ENCODE assay signal across 7 cellular contexts in genomic region chr19:39362682-39363657, GRCh38. TPM values are rescaled to one million over a fixed set of nuclear protein-coding genes. Genes with fewer than 3 reads are reported as not detected.
A peak's percentile ranks its signal among the peaks of the same experiment; 100 is the strongest.
DNase-seq lines count a peak whose midpoint lies in the region; ATAC-seq and TF ChIP-seq lines count a peak whose summit lies in the region.
"Had no signal": no experiment of that assay in that cellular context is flagged by ENCODE, and none has a peak within 500 bp of the region (broad histone marks: within the 10 kb centered on the region; RNA-seq: fewer than 3 reads in every experiment).

No MANE protein-coding gene starts in this region.

- H3K27me3 Mint-ChIP-seq in activated naive CD4-positive, alpha-beta T cell treated with anti-CD3 and anti-CD28 coated beads, Interleukin-2, amount 50 U/mL, for 24 hours: no peaks in the 10 kb centered on the region
- no peaks in the 10 kb centered on the region for H3K27me3 Mint-ChIP-seq in activated naive CD4-positive, alpha-beta T cell treated with anti-CD3 and anti-CD28 coated beads, Interleukin-2, amount 10 ng/mL, durations not matched to agents 7 days and 5 days
- H3K27me3 Mint-ChIP-seq in WTC11 (ENCODE audit: low read depth): no peaks in the 10 kb centered on the region
- H3K27me3 Mint-ChIP-seq in stimulated activated naive CD8-positive, alpha-beta T cell treated with anti-CD3 and anti-CD28 coated beads, Interleukin-15, amount 100 ng/mL, for 72 hours: no peaks in the 10 kb centered on the region

- POLR2A ChIA-PET in WTC11 (lab: Charles Lee): interaction anchor here (1.1 kb wide), 1 partner anchor 28 kb away, joined by 4 read pairs; the partner anchor contains the start of genes MED29 and PAF1

- no peaks in the 10 kb centered on the region for H3K27me3 ChIP-seq in upper lobe of right lung

- no peaks in the 10 kb centered on the region for H3K9me3 ChIP-seq in upper lobe of right lung

- peak overlapping the region; percentile 41 for H3K27ac Mint-ChIP-seq in activated naive CD4-positive, alpha-beta T cell treated with anti-CD3 and anti-CD28 coated beads, Interleukin-2, amount 50 U/mL, for 24 hours
- H3K27ac Mint-ChIP-seq in activated naive CD4-positive, alpha-beta T cell treated with anti-CD3 and anti-CD28 coated beads, Interleukin-2, amount 10 ng/mL, durations not matched to agents 7 days and 5 days: no peak overlapping the region
- no peak overlapping the region for H3K27ac Mint-ChIP-seq in WTC11
- peak overlapping the region in 1 of 2 donors; percentile 46 for H3K27ac Mint-ChIP-seq in stimulated activated naive CD8-positive, alpha-beta T cell treated with anti-CD3 and anti-CD28 coated beads, Interleukin-15, amount 100 ng/mL, for 72 hours

- no peaks in the 10 kb centered on the region for H3K9me3 Mint-ChIP-seq in activated naive CD4-positive, alpha-beta T cell treated with anti-CD3 and anti-CD28 coated beads, Interleukin-2, amount 50 U/mL, for 24 hours
- H3K9me3 Mint-ChIP-seq in activated naive CD4-positive, alpha-beta T cell treated with anti-CD3 and anti-CD28 coated beads, Interleukin-2, amount 10 ng/mL, durations not matched to agents 7 days and 5 days: no peaks in the 10 kb centered on the region
- no peaks in the 10 kb centered on the region for H3K9me3 Mint-ChIP-seq in WTC11
- H3K9me3 Mint-ChIP-seq in stimulated activated naive CD8-positive, alpha-beta T cell treated with anti-CD3 and anti-CD28 coated beads, Interleukin-15, amount 100 ng/mL, for 72 hours: no peaks in the 10 kb centered on the region

- no peaks in the 10 kb centered on the region for H3K4me1 Mint-ChIP-seq in activated naive CD4-positive, alpha-beta T cell treated with anti-CD3 and anti-CD28 coated beads, Interleukin-2, amount 50 U/mL, for 24 hours
- no peaks in the 10 kb centered on the region for H3K4me1 Mint-ChIP-seq in activated naive CD4-positive, alpha-beta T cell treated with anti-CD3 and anti-CD28 coated beads, Interleukin-2, amount 10 ng/mL, durations not matched to agents 7 days and 5 days
- no peaks in the 10 kb centered on the region for H3K4me1 Mint-ChIP-seq in WTC11
- no peaks in the 10 kb centered on the region for H3K4me1 Mint-ChIP-seq in stimulated activated naive CD8-positive, alpha-beta T cell treated with anti-CD3 and anti-CD28 coated beads, Interleukin-15, amount 100 ng/mL, for 72 hours

- DNase-seq in activated naive CD4-positive, alpha-beta T cell treated with anti-CD3 and anti-CD28 coated beads, Interleukin-2, amount 10 ng/mL, durations not matched to agents 7 days and 5 days: no peak
- DNase-seq in hepatic stellate cell (ENCODE audit: low spot score) (peak; percentile 43), upper lobe of right lung (peak; percentile 34), WTC11 (ENCODE audit: low spot score) (no peak)
- DNase-seq in stimulated activated naive CD8-positive, alpha-beta T cell treated with anti-CD3 and anti-CD28 coated beads, Interleukin-15, amount 100 ng/mL, for 72 hours: no peak
- DNase-seq: activated CD4-positive, alpha-beta T cell treated with anti-CD3 and anti-CD28 coated beads, Interleukin-2, amount 50 U/mL, for 4 hours had no signal

- peaks cover 59% of the 10 kb centered on the region for H3K36me3 ChIP-seq in upper lobe of right lung

- no peak overlapping the region for H3K4me3 ChIP-seq in upper lobe of right lung

- no peak overlapping the region for H3K4me3 Mint-ChIP-seq in activated naive CD4-positive, alpha-beta T cell treated with anti-CD3 and anti-CD28 coated beads, Interleukin-2, amount 50 U/mL, for 24 hours
- no peak overlapping the region for H3K4me3 Mint-ChIP-seq in activated naive CD4-positive, alpha-beta T cell treated with anti-CD3 and anti-CD28 coated beads, Interleukin-2, amount 10 ng/mL, durations not matched to agents 7 days and 5 days
- no peak overlapping the region for H3K4me3 Mint-ChIP-seq in WTC11
- H3K4me3 Mint-ChIP-seq in stimulated activated naive CD8-positive, alpha-beta T cell treated with anti-CD3 and anti-CD28 coated beads, Interleukin-15, amount 100 ng/mL, for 72 hours: no peak overlapping the region

- ATAC-seq in upper lobe of right lung (no peak), WTC11 (no peak)
- ATAC-seq in stimulated activated naive CD8-positive, alpha-beta T cell treated with anti-CD3 and anti-CD28 coated beads, Interleukin-15, amount 100 ng/mL, for 72 hours: no peak

- H3K27ac ChIP-seq in upper lobe of right lung: peak overlapping the region; percentile 17

- CTCF ChIA-PET in activated naive CD4-positive, alpha-beta T cell treated with anti-CD3 and anti-CD28 coated beads, Interleukin-2, amount 10 ng/mL, durations not matched to agents 7 days and 5 days (lab: Charles Lee): interaction anchor here (1.5 kb wide), 1 partner anchor 13 kb away, joined by 4 read pairs; no protein-coding TSS in a partner anchor
- CTCF ChIA-PET in WTC11 (lab: Charles Lee): interaction anchor here (0.8 to 1.6 kb wide), 2 partner anchors 21 to 35 kb away, joined by 3 to 7 read pairs; partner anchors contain the start of gene SAMD4B

- peaks cover 11% of the 10 kb centered on the region for H3K36me3 Mint-ChIP-seq in activated naive CD4-positive, alpha-beta T cell treated with anti-CD3 and anti-CD28 coated beads, Interleukin-2, amount 50 U/mL, for 24 hours
- peaks cover 27% of the 10 kb centered on the region for H3K36me3 Mint-ChIP-seq in activated naive CD4-positive, alpha-beta T cell treated with anti-CD3 and anti-CD28 coated beads, Interleukin-2, amount 10 ng/mL, durations not matched to agents 7 days and 5 days
- peaks cover 52% of the 10 kb centered on the region for H3K36me3 Mint-ChIP-seq in WTC11

- TF ChIP-seq CTCF in upper lobe of right lung (IDR thresholded peaks at IDR 0.05) (no peak), WTC11 (IDR thresholded peaks at IDR 0.05) (no peak)

- H3K4me1 ChIP-seq in upper lobe of right lung: peaks cover 8% of the 10 kb centered on the region

- intact Hi-C loops in upper lobe of right lung (cut with DNase I): no loop called here

TF ChIP-seq in WTC11, 78 proteins besides CTCF, POLR2A, EP300 and RAD21:
- TF ChIP-seq E2F4 (CRISPR knock-in tag; IDR thresholded peaks at IDR 0.05; ENCODE audit: borderline replicate concordance, low read depth) (no peak), SMAD3 (CRISPR knock-in tag; IDR thresholded peaks at IDR 0.05; ENCODE audit: borderline replicate concordance) (no peak), KAT7 (CRISPR knock-in tag; IDR thresholded peaks at IDR 0.05; ENCODE audit: borderline replicate concordance) (no peak), NR2C2 (CRISPR knock-in tag; IDR thresholded peaks at IDR 0.05) (no peak), NR3C1 (CRISPR knock-in tag; conservative IDR thresholded peaks at IDR 0.05; ENCODE audit: low read depth) (no peak), SP1 (CRISPR knock-in tag; conservative IDR thresholded peaks at IDR 0.05) (no peak)
TF ChIP-seq in WTC11: peak in this region for 0.

RNA-seq across cellular contexts. Expression of gene SAMD4B, which starts 20.7 kb away (rescaled TPM):
- total RNA-seq in upper lobe of right lung (81.2 TPM), WTC11 (2021) (148 to 164 TPM (median 150 TPM) in 3 replicates)

RNA-seq across cellular contexts. Expression of gene GMFG, which starts 27.1 kb away (rescaled TPM):
- 113 TPM for total RNA-seq in upper lobe of right lung
- total RNA-seq in WTC11 (2021): 0.96 to 1.8 TPM (median 1.4 TPM) in 3 replicates

RNA-seq across cellular contexts. Expression of gene PAF1, which starts 27.9 kb away (rescaled TPM):
- total RNA-seq in upper lobe of right lung (33.3 TPM), WTC11 (2021) (27.8 to 34.4 TPM (median 29.4 TPM) in 3 replicates)

RNA-seq across cellular contexts. Expression of gene MED29, which starts 28.2 kb away (rescaled TPM):
- total RNA-seq in upper lobe of right lung: 28.8 TPM
- 37.6 to 42.9 TPM (median 39.4 TPM) in 3 replicates for total RNA-seq in WTC11 (2021)

RNA-seq across cellular contexts. Expression of gene LRFN1, which starts 42.3 kb away (rescaled TPM):
- total RNA-seq in upper lobe of right lung (2.2 TPM), WTC11 (2021) (7.1 to 8.5 TPM (median 8.1 TPM) in 3 replicates)

Comparison
In these comparisons a context has a peak if more than half of its experiments do, and no peak if none do; other contexts are left out.
1. DNase-seq: peak in hepatic stellate cell (single experiment) and upper lobe of right lung (single experiment); none in activated naive CD4-positive, alpha-beta T cell treated with anti-CD3 and anti-CD28 coated beads, Interleukin-2, amount 10 ng/mL, durations not matched to agents 7 days and 5 days (single experiment), WTC11 (single experiment) and stimulated activated naive CD8-positive, alpha-beta T cell treated with anti-CD3 and anti-CD28 coated beads, Interleukin-15, amount 100 ng/mL, for 72 hours (0 of 2).
2. RNA of gene GMFG, which starts 27.1 kb away (total RNA-seq): 113 TPM in upper lobe of right lung (single experiment); 0.96 to 1.8 TPM in WTC11; every median in the first group is over 10 times any median in the second.